In genomic region chr1:176058686-176059085, GRCh38 we compare ENCODE assay signal across 20 cellular contexts.
DNase-seq lines count a peak whose midpoint lies in the region; ATAC-seq and FAIRE-seq lines count a peak whose summit lies in the region.
"Had no signal": no experiment of that assay in that cellular context is flagged by ENCODE, and none has a peak within 500 bp of the region (broad histone marks: within the 10 kb centered on the region; RNA-seq: fewer than 3 reads in every experiment).

No MANE protein-coding gene starts in this region.

- no peaks in the 10 kb centered on the region for H3K27me3 Mint-ChIP-seq in activated naive CD4-positive, alpha-beta T cell treated with anti-CD3 and anti-CD28 coated beads, Interleukin-2, amount 50 U/mL, for 24 hours
- H3K27me3 Mint-ChIP-seq: CD4-positive, CD25-positive, alpha-beta regulatory T cell had no signal

- H3K4me3 ChIP-seq in small intestine (ENCODE audit: low read depth in 1 of 2, low read length in 2 of 2) = no peak overlapping the region
- H3K4me3 ChIP-seq: A549, dorsolateral prefrontal cortex, heart left ventricle, smooth muscle cell, upper lobe of left lung had no signal

- ATAC-seq in HG03354 (IDR thresholded peaks at IDR 0.05; ENCODE audit: poor library complexity, severe bottlenecking, unreplicated experiment) = no peak
- ATAC-seq: A549 had no signal

- DNase-seq in activated naive CD4-positive, alpha-beta T cell treated with Interleukin-2 at 50 U/mL for 16 hours = no peak
- DNase-seq in SK-N-DZ (ENCODE audit: low spot score) (peak; percentile 75), iPS-NIHi7 (ENCODE audit: extremely low spot score) (peak; percentile 16), small intestine (peak; percentile 88), CD1c-positive myeloid dendritic cell (ENCODE audit: extremely low spot score) (no peak), DMS 273 treated with DMSO at 0.1 percent for 48 hours (lab: John Stamatoyannopoulos, UW) (no peak)
- DNase-seq: activated gamma-delta T cell, dorsolateral prefrontal cortex, heart left ventricle, kidney glomerular epithelial cell, NCI-H1105 treated with DMSO at 0.1 percent for 48 hours, NCI-H2227 treated with DMSO at 0.1 percent for 48 hours, SHP77 treated with DMSO at 0.1 percent for 48 hours, upper lobe of left lung had no signal

- WGBS in small intestine, 3 donors = 0 to 36% (median 15%) methylated on average over 1 of the region's 2 CpGs

- H3K27me3 ChIP-seq in small intestine (ENCODE audit: control insufficient read depth in 2 of 2, insufficient read depth in 2 of 2, low read length in 2 of 2) = no peaks in the 10 kb centered on the region
- H3K27me3 ChIP-seq: dorsolateral prefrontal cortex, heart left ventricle, upper lobe of left lung had no signal

- no peak overlapping the region for H3K4me3 Mint-ChIP-seq in activated naive CD4-positive, alpha-beta T cell treated with anti-CD3 and anti-CD28 coated beads, Interleukin-2, amount 50 U/mL, for 24 hours
- H3K4me3 Mint-ChIP-seq: CD4-positive, CD25-positive, alpha-beta regulatory T cell had no signal

- H3K4me1 ChIP-seq in small intestine (ENCODE audit: control insufficient read depth in 2 of 2, insufficient read depth in 1 of 2, low read depth in 1 of 2, low read length in 1 of 2) = no peaks in the 10 kb centered on the region
- H3K4me1 ChIP-seq: A549, upper lobe of left lung had no signal

- no peaks in the 10 kb centered on the region for H3K36me3 ChIP-seq in small intestine (ENCODE audit: control insufficient read depth in 2 of 2, insufficient read depth in 2 of 2, low read length in 2 of 2)
- H3K36me3 ChIP-seq: upper lobe of left lung had no signal

- H3K27ac Mint-ChIP-seq in activated naive CD4-positive, alpha-beta T cell treated with anti-CD3 and anti-CD28 coated beads, Interleukin-2, amount 50 U/mL, for 24 hours = peak overlapping the region; percentile 59

- FAIRE-seq in small intestine (lab: Jason Lieb, UNC) = no peak
- FAIRE-seq: A549 had no signal

- peaks cover 11% of the 10 kb centered on the region for H3K36me3 Mint-ChIP-seq in activated naive CD4-positive, alpha-beta T cell treated with anti-CD3 and anti-CD28 coated beads, Interleukin-2, amount 50 U/mL, for 24 hours

- H3K9me3 ChIP-seq in small intestine (ENCODE audit: control insufficient read depth, low read depth) = no peaks in the 10 kb centered on the region
- H3K9me3 ChIP-seq: A549, heart left ventricle, upper lobe of left lung had no signal

- peaks cover 14% of the 10 kb centered on the region for H3K4me1 Mint-ChIP-seq in activated naive CD4-positive, alpha-beta T cell treated with anti-CD3 and anti-CD28 coated beads, Interleukin-2, amount 50 U/mL, for 24 hours

- H3K27ac ChIP-seq in small intestine (ENCODE audit: low read depth in 1 of 2, low read length in 1 of 2) = peak overlapping the region; percentile 71 to 79
- H3K27ac ChIP-seq: A549, dorsolateral prefrontal cortex, heart left ventricle, KMS-11, upper lobe of left lung had no signal

- no peaks in the 10 kb centered on the region for H3K9me3 Mint-ChIP-seq in activated naive CD4-positive, alpha-beta T cell treated with anti-CD3 and anti-CD28 coated beads, Interleukin-2, amount 50 U/mL, for 24 hours
- H3K9me3 Mint-ChIP-seq: CD4-positive, CD25-positive, alpha-beta regulatory T cell had no signal

Comparison
In these comparisons a context has a peak if more than half of its experiments do, and no peak if none do; other contexts are left out.
1. DNase-seq: peak in SK-N-DZ (single experiment), iPS-NIHi7 (single experiment) and small intestine (single experiment); none in activated naive CD4-positive, alpha-beta T cell treated with Interleukin-2 at 50 U/mL for 16 hours (single experiment), CD1c-positive myeloid dendritic cell (single experiment) and DMS 273 treated with DMSO at 0.1 percent for 48 hours (single experiment).